Comparison of ENCODE assay signal across 1 cellular context in the genomic region with DNA sequence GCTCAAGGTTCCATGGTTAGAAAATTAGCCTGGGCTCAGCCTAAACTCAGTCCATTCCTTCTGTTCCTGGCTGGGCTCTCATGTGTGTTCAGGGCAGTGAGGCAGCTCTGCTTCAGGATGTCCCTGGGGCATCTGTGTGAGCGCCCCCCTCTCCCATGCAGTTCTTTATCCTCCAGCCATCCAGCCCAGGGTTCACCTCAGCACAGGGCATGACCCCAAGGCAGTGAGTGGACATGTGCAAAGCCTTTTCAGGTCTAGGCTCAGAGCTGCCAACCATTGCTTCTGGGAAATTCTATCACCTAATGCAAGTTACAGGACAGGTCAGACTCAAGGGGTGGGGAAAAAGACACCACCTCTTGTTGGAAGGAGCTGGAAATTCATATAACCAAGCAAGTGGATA. TPM values are rescaled to one million over a fixed set of nuclear protein-coding genes. Genes with fewer than 3 reads are reported as not detected.
"Had no signal": no experiment of that assay in that cellular context is flagged by ENCODE, and none has a peak within 500 bp of the region (broad histone marks: within the 10 kb centered on the region; RNA-seq: fewer than 3 reads in every experiment).

No MANE protein-coding gene starts in this region.

RNA-seq across cellular contexts. Expression of a gene that starts 30.4 kb away (rescaled TPM):
- polyA plus RNA-seq: SK-N-SH had no signal
